In genomic region chr14:58637040-58637390, GRCh38 we compare ENCODE assay signal across 8 cellular contexts. TPM values are rescaled to one million over a fixed set of nuclear protein-coding genes. Genes with fewer than 3 reads are reported as not detected.
A peak's percentile ranks its signal among the peaks of the same experiment; 100 is the strongest.
DNase-seq lines count a peak whose midpoint lies in the region; ATAC-seq and TF ChIP-seq lines count a peak whose summit lies in the region.

No MANE protein-coding gene starts in this region.

- H3K4me1 ChIP-seq in right atrium auricular region = peaks cover 0 to 39% of the 10 kb centered on the region in 2 donors

- H3K27me3 ChIP-seq in MG63 = no peaks in the 10 kb centered on the region
- no peaks in the 10 kb centered on the region for H3K27me3 ChIP-seq in right atrium auricular region

- peak overlapping the region; percentile 66 for H3K4me3 ChIP-seq in GM12865 (ENCODE audit: low read depth, low read length)
- H3K4me3 ChIP-seq in MG63 = peak overlapping the region; percentile 46
- H3K4me3 ChIP-seq in right atrium auricular region = peak overlapping the region; percentile 72 to 86
- peak overlapping the region; percentile 67 for H3K4me3 ChIP-seq in retinal pigment epithelial cell (ENCODE audit: low read length)

- H3K9me3 ChIP-seq in MG63 (no peaks in the 10 kb centered on the region), right atrium auricular region (no peaks in the 10 kb centered on the region)

- no peaks in the 10 kb centered on the region for H3K36me3 Mint-ChIP-seq in activated naive CD8-positive, alpha-beta T cell treated with anti-CD3 and anti-CD28 coated beads, Interleukin-2, amount 50 U/mL, for 24 hours (ENCODE audit: low read depth)

- no peaks in the 10 kb centered on the region for H3K9me3 Mint-ChIP-seq in activated naive CD8-positive, alpha-beta T cell treated with anti-CD3 and anti-CD28 coated beads, Interleukin-2, amount 50 U/mL, for 24 hours

- H3K36me3 ChIP-seq in MG63 (no peaks in the 10 kb centered on the region), right atrium auricular region (peaks cover 8% of the 10 kb centered on the region)

- no peak for TF ChIP-seq CTCF in GM12865 (IDR thresholded peaks at IDR 0.05; ENCODE audit: insufficient read depth, low read depth, low read length, missing control alignments)
- TF ChIP-seq CTCF in right atrium auricular region (IDR thresholded peaks at IDR 0.05) = no peak
- TF ChIP-seq CTCF in retinal pigment epithelial cell (conservative IDR thresholded peaks at IDR 0.05; ENCODE audit: low read depth, low read length) = no peak

- peaks cover 39% of the 10 kb centered on the region for H3K27me3 Mint-ChIP-seq in activated naive CD8-positive, alpha-beta T cell treated with anti-CD3 and anti-CD28 coated beads, Interleukin-2, amount 50 U/mL, for 24 hours

- H3K4me1 Mint-ChIP-seq in activated naive CD8-positive, alpha-beta T cell treated with anti-CD3 and anti-CD28 coated beads, Interleukin-2, amount 50 U/mL, for 24 hours = peaks cover 36% of the 10 kb centered on the region

- H3K27ac Mint-ChIP-seq in activated naive CD8-positive, alpha-beta T cell treated with anti-CD3 and anti-CD28 coated beads, Interleukin-2, amount 50 U/mL, for 24 hours = peak overlapping the region; percentile 53

- peak overlapping the region; percentile 85 to 95 for H3K27ac ChIP-seq in right atrium auricular region

- DNase-seq in GM12865 (ENCODE audit: low read depth) (peak; percentile 44), MG63 (peak; percentile 42), right atrium auricular region (ENCODE audit: low spot score) (peak; percentile 84), retinal pigment epithelial cell (ENCODE audit: low read depth) (peak; percentile 46), SW480 (ENCODE audit: low spot score) (no peak), AML-193 (lab: John Stamatoyannopoulos, UW) (no peak)
- peak; percentile 25 for DNase-seq in activated naive CD8-positive, alpha-beta T cell treated with anti-CD3 and anti-CD28 coated beads, Interleukin-2, amount 50 U/mL, for 24 hours

- peak; percentile 16 for ATAC-seq in activated naive CD8-positive, alpha-beta T cell treated with anti-CD3 and anti-CD28 coated beads, Interleukin-2, amount 50 U/mL, for 24 hours
- ATAC-seq in GM18870 (IDR thresholded peaks at IDR 0.05; ENCODE audit: unreplicated experiment) = no peak

- peak overlapping the region; percentile 81 for H3K4me3 Mint-ChIP-seq in activated naive CD8-positive, alpha-beta T cell treated with anti-CD3 and anti-CD28 coated beads, Interleukin-2, amount 50 U/mL, for 24 hours

RNA-seq across cellular contexts. Expression of gene DACT1, which starts 0.7 kb away (rescaled TPM):
- 0.27 and 2.6 TPM in 2 replicates for total RNA-seq in MG63 (2014; rRNA removed; shearing (Covaris generic); ENCODE audit: low replicate concordance)
- total RNA-seq in right atrium auricular region = 10 to 100 TPM in 1 of 2 donors, 1 to 10 TPM in 1; 3.5 to 21.2 TPM

Comparison
In these comparisons a context has a peak if more than half of its experiments do, and no peak if none do; other contexts are left out.
1. DNase-seq: peak in GM12865 (single experiment), MG63 (single experiment), activated naive CD8-positive, alpha-beta T cell treated with anti-CD3 and anti-CD28 coated beads, Interleukin-2, amount 50 U/mL, for 24 hours (single experiment), right atrium auricular region (single experiment) and retinal pigment epithelial cell (single experiment); none in SW480 (single experiment) and AML-193 (0 of 2).
2. Peak in every context shown above with its lines, with median percentiles within 50 percentile points of each other: H3K4me3 ChIP-seq.